ENCODE assay signal across 10 cellular contexts in genomic region chr4:123325241-123325681, GRCh38.
DNase-seq lines count a peak whose midpoint lies in the region; ATAC-seq and TF ChIP-seq lines count a peak whose summit lies in the region.
"Had no signal": no experiment of that assay in that cellular context is flagged by ENCODE, and none has a peak within 500 bp of the region (broad histone marks: within the 10 kb centered on the region; RNA-seq: fewer than 3 reads in every experiment).

No MANE protein-coding gene starts in this region.

- peaks cover 3 to 25% of the 10 kb centered on the region in 2 donors for H3K9me3 ChIP-seq in left lung

- no peaks in the 10 kb centered on the region for H3K36me3 ChIP-seq in left lung
- H3K36me3 ChIP-seq: upper lobe of left lung had no signal

- H3K4me1 ChIP-seq in left lung = peaks cover 0 to 6% of the 10 kb centered on the region in 2 donors
- H3K4me1 ChIP-seq: upper lobe of left lung had no signal

- intact Hi-C loops in left lung (cut with DNase I) = no loop called here

- no peak overlapping the region for H3K4me3 ChIP-seq in left lung
- H3K4me3 ChIP-seq: upper lobe of left lung had no signal

- DNase-seq in left lung = peak in 1 of 2 donors; percentile 42
- DNase-seq in GF-D8 (lab: John Stamatoyannopoulos, UW) = no peak
- DNase-seq in cortex of kidney (lab: John Stamatoyannopoulos, UW) = no peak
- DNase-seq in activated effector memory CD4-positive, alpha-beta T cell treated with anti-CD3 and anti-CD28 coated beads, Interleukin-2, amount 50 U/mL, for 16 hours = no peak
- no peak for DNase-seq in NCI-H2107 treated with DMSO at 0.1 percent for 48 hours (lab: John Stamatoyannopoulos, UW; ENCODE audit: unreplicated experiment)
- DNase-seq: T-helper 9 cell had no signal

- no peak overlapping the region for H3K27ac ChIP-seq in left lung
- H3K27ac ChIP-seq: upper lobe of left lung had no signal

- peak; percentile 98 for ATAC-seq in GM18870 (IDR thresholded peaks at IDR 0.05; ENCODE audit: unreplicated experiment)
- peak; percentile 97 for ATAC-seq in HG02588 (IDR thresholded peaks at IDR 0.05; ENCODE audit: unreplicated experiment)
- peak; percentile 97 for ATAC-seq in HG03575 (IDR thresholded peaks at IDR 0.05; ENCODE audit: extremely low read depth, insufficient number of reproducible peaks, low FRiP score, unreplicated experiment)
- peak; percentile 82 for ATAC-seq in left lung

- H3K27me3 ChIP-seq in left lung = no peaks in the 10 kb centered on the region
- H3K27me3 ChIP-seq: upper lobe of left lung had no signal

- TF ChIP-seq CTCF in left lung (IDR thresholded peaks at IDR 0.05) = no peak
